ENCODE assay signal across 8 cellular contexts in the genomic region with DNA sequence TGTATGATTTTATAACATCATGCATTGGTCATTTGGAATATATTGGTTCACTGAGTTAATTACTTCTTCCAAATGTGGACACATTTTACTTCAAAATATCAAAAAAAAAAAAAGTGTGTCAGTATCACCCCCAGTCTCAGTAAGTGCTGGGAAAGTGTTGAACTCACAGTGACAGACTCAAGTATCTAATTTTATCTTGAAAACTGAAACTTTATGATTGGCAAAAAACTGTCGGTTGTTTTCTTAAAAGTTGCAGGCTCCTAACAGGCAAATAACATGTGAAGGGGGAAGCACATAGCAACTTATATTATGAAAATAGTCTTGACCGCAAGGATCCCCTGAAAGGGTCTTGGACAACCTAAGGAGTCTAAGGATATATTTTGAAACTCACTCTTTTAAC.
"Had no signal": no experiment of that assay in that cellular context is flagged by ENCODE, and none has a peak within 500 bp of the region (broad histone marks: within the 10 kb centered on the region; RNA-seq: fewer than 3 reads in every experiment).

No MANE protein-coding gene starts in this region.

- FAIRE-seq: HepG2 had no signal

- H3K4me3 ChIP-seq: GM23248, HAP-1 had no signal

- DNase-seq: GOT3, H7, HFFc6 had no signal

- H3K4me1 ChIP-seq: HAP-1 had no signal

- H3K9me3 ChIP-seq: HAP-1 had no signal

- H3K9ac ChIP-seq: GM23248 had no signal

- H3K36me3 ChIP-seq: HAP-1 had no signal

- H3K27ac ChIP-seq: GM23248, HL-60 had no signal

- H2AFZ ChIP-seq: GM23248 had no signal

- ATAC-seq: HCT116, HepG2 had no signal
